Comparison of ENCODE assay signal across 12 cellular contexts in the genomic region with DNA sequence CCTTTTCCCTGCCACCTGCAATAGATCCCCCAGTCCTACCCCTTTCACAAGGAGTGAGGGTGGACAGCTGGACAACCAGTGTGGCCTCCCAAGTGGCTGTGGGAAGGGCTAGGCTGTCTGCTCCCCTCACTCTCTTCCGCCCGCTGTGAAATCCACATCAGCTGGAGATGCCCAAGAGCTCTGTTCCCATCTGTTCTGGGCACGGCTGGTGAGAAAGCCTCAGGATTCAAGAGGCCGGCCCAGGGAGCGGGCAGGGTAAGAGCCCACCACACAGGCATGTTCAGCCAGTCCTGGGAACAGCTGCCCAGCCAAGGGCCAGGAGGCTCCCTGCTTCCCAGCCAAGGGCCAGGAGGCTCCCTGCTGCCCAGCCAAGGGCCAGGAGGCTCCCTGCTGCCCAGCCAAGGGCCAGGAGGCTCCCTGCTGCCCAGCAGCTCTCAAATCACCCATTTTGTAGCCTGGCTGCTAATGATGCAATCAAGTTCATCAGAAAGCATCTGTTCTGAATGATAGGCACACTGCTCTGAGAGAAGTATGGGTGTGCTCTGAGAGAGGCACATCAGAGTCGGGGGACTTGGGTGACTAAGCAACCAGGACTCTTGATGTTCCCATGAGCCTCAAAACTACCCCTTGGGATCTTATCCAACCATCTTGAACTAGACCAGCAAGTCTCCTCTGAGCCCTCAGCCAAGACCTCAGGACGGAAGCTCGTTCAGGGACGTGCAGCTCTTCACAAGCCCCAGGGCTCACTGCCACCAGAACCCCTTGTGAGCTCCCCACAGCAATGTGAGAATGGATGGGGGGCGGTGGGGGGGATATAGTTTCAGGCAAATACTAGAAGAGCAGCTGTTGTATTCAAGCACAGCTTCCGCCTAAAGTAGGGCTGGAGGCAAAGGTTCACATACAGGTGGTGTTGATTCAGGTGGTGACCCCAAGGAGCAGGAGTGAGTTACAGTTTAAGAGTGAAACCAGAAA. TPM values are rescaled to one million over a fixed set of nuclear protein-coding genes. Genes with fewer than 3 reads are reported as not detected.
A peak's percentile ranks its signal among the peaks of the same experiment; 100 is the strongest.
DNase-seq lines count a peak whose midpoint lies in the region; ATAC-seq and TF ChIP-seq lines count a peak whose summit lies in the region.
"Had no signal": no experiment of that assay in that cellular context is flagged by ENCODE, and none has a peak within 500 bp of the region (broad histone marks: within the 10 kb centered on the region; RNA-seq: fewer than 3 reads in every experiment).

No MANE protein-coding gene starts in this region.

- H3F3A ChIP-seq in GM23338 (replicated peaks; ENCODE audit: low read depth), result no peaks in the 10 kb centered on the region; the same call in 1 of the 2 replicates

- no peaks in the 10 kb centered on the region for H3K79me2 ChIP-seq in GM23338 (replicated peaks; ENCODE audit: insufficient read depth)

- H4K20me1 ChIP-seq in GM23338 (replicated peaks; ENCODE audit: insufficient read depth), result no peaks in the 10 kb centered on the region

- no peak overlapping the region for H3K4me3 ChIP-seq in GM23338
- H3K4me3 ChIP-seq: ovary had no signal

- H3K27ac Mint-ChIP-seq in memory B cell, result no peak overlapping the region
- H3K27ac Mint-ChIP-seq in activated CD4-positive, alpha-beta T cell treated with anti-CD3 and anti-CD28 coated beads, Interleukin-2, amount 10 ng/mL, durations not matched to agents 7 days and 5 days, result no peak overlapping the region
- H3K27ac Mint-ChIP-seq in effector memory CD8-positive, alpha-beta T cell, result no peak overlapping the region
- H3K27ac Mint-ChIP-seq in GM23338, result no peak overlapping the region; the same call in 1 of the 2 replicates
- H3K27ac Mint-ChIP-seq: activated T-helper 1 cell treated with anti-CD3 and anti-CD28 coated beads, Interleukin-12 subunit alpha, Interleukin-12 subunit beta, Interleukin-2, Interleukin-4 antibody, amounts not matched to agents 30 ng/mL and 10 ng/mL and 1 ng/mL, durations not matched to agents 14 hours and 24 hours and 36 hours had no signal

- H3K9me2 ChIP-seq in GM23338 (ENCODE audit: insufficient read depth), result peaks cover 8% of the 10 kb centered on the region; the same call in 1 of the 2 replicates

- H3K4me2 ChIP-seq in GM23338, result no peak overlapping the region

- ATAC-seq in GM18861 (IDR thresholded peaks at IDR 0.05; ENCODE audit: unreplicated experiment) (peak; percentile 5), GM21619 (IDR thresholded peaks at IDR 0.05; ENCODE audit: unreplicated experiment) (peak; percentile 42), HG03432 (IDR thresholded peaks at IDR 0.05; ENCODE audit: unreplicated experiment) (peak; percentile 42), memory B cell (ENCODE audit: low read depth) (peak; percentile 29), GM23338 (no peak)
- no peak for ATAC-seq in effector memory CD8-positive, alpha-beta T cell (replicated peaks)

- H3K4me3 Mint-ChIP-seq in memory B cell, result no peak overlapping the region
- no peak overlapping the region for H3K4me3 Mint-ChIP-seq in activated CD4-positive, alpha-beta T cell treated with anti-CD3 and anti-CD28 coated beads, Interleukin-2, amount 10 ng/mL, durations not matched to agents 7 days and 5 days
- H3K4me3 Mint-ChIP-seq in effector memory CD8-positive, alpha-beta T cell, result no peak overlapping the region
- H3K4me3 Mint-ChIP-seq in GM23338, result no peak overlapping the region
- H3K4me3 Mint-ChIP-seq: activated T-helper 1 cell treated with anti-CD3 and anti-CD28 coated beads, Interleukin-12 subunit alpha, Interleukin-12 subunit beta, Interleukin-2, Interleukin-4 antibody, amounts not matched to agents 30 ng/mL and 10 ng/mL and 1 ng/mL, durations not matched to agents 14 hours and 24 hours and 36 hours had no signal

- peaks cover 6% of the 10 kb centered on the region for H3K27me3 Mint-ChIP-seq in memory B cell
- H3K27me3 Mint-ChIP-seq in activated CD4-positive, alpha-beta T cell treated with anti-CD3 and anti-CD28 coated beads, Interleukin-2, amount 10 ng/mL, durations not matched to agents 7 days and 5 days, result peaks cover 29% of the 10 kb centered on the region
- H3K27me3 Mint-ChIP-seq in effector memory CD8-positive, alpha-beta T cell, result peaks cover 32 to 83% of the 10 kb centered on the region in 2 donors
- peaks cover 7% of the 10 kb centered on the region for H3K27me3 Mint-ChIP-seq in GM23338 (ENCODE audit: insufficient read depth, low read depth, poor library complexity)

- H3K4me1 ChIP-seq in GM23338 (ENCODE audit: insufficient read depth), result peaks cover 24% of the 10 kb centered on the region

- POLR2A ChIA-PET in activated CD4-positive, alpha-beta T cell treated with anti-CD3 and anti-CD28 coated beads, Interleukin-2, amount 10 ng/mL, durations not matched to agents 7 days and 5 days (lab: Charles Lee), result no interaction called here

- TF ChIP-seq CTCF in GM23338 (conservative IDR thresholded peaks at IDR 0.05; ENCODE audit: low read depth in 2 of 2), result no peak

- no peak overlapping the region for H3K27ac ChIP-seq in GM23338 (ENCODE audit: low read depth)
- H3K27ac ChIP-seq: ovary had no signal

- no peak overlapping the region for H2AFZ ChIP-seq in GM23338

- H3K9me3 Mint-ChIP-seq in memory B cell (no peaks in the 10 kb centered on the region), GM23338 (no peaks in the 10 kb centered on the region)
- H3K9me3 Mint-ChIP-seq in activated CD4-positive, alpha-beta T cell treated with anti-CD3 and anti-CD28 coated beads, Interleukin-2, amount 10 ng/mL, durations not matched to agents 7 days and 5 days, result no peaks in the 10 kb centered on the region
- no peaks in the 10 kb centered on the region for H3K9me3 Mint-ChIP-seq in effector memory CD8-positive, alpha-beta T cell
- H3K9me3 Mint-ChIP-seq: activated T-helper 1 cell treated with anti-CD3 and anti-CD28 coated beads, Interleukin-12 subunit alpha, Interleukin-12 subunit beta, Interleukin-2, Interleukin-4 antibody, amounts not matched to agents 30 ng/mL and 10 ng/mL and 1 ng/mL, durations not matched to agents 14 hours and 24 hours and 36 hours had no signal

- DNase-seq in memory B cell (ENCODE audit: low spot score in 2 of 2) (no peak), NCI-H82 treated with DMSO at 0.1 percent for 48 hours (lab: John Stamatoyannopoulos, UW; ENCODE audit: unreplicated experiment) (no peak), GM23338 (ENCODE audit: low spot score) (no peak)
- no peak for DNase-seq in activated CD4-positive, alpha-beta T cell treated with anti-CD3 and anti-CD28 coated beads, Interleukin-2, amount 10 ng/mL, durations not matched to agents 7 days and 5 days
- DNase-seq in effector memory CD8-positive, alpha-beta T cell, result no peak
- DNase-seq: DND-41, NCI-H187, ovary had no signal

- CTCF ChIA-PET in activated CD4-positive, alpha-beta T cell treated with anti-CD3 and anti-CD28 coated beads, Interleukin-2, amount 10 ng/mL, durations not matched to agents 7 days and 5 days (lab: Charles Lee), result interaction anchor here (0.7 to 2.0 kb wide), 5 partner anchors 16 to 233 kb away, joined by 3 to 8 read pairs (median 3); no protein-coding TSS in a partner anchor

- H3K36me3 ChIP-seq in GM23338 (ENCODE audit: insufficient read depth), result no peaks in the 10 kb centered on the region
- H3K36me3 ChIP-seq: ovary had no signal

- no peaks in the 10 kb centered on the region for H3K36me3 Mint-ChIP-seq in memory B cell
- H3K36me3 Mint-ChIP-seq in activated CD4-positive, alpha-beta T cell treated with anti-CD3 and anti-CD28 coated beads, Interleukin-2, amount 10 ng/mL, durations not matched to agents 7 days and 5 days (ENCODE audit: low read depth), result no peaks in the 10 kb centered on the region
- no peaks in the 10 kb centered on the region for H3K36me3 Mint-ChIP-seq in effector memory CD8-positive, alpha-beta T cell (ENCODE audit: insufficient read depth)
- no peaks in the 10 kb centered on the region for H3K36me3 Mint-ChIP-seq in GM23338 (ENCODE audit: low read depth)

- H3K27me3 ChIP-seq in GM23338 (ENCODE audit: insufficient read depth), result no peaks in the 10 kb centered on the region
- H3K27me3 ChIP-seq: ovary had no signal

- H3K4me1 Mint-ChIP-seq in memory B cell (peaks cover 17% of the 10 kb centered on the region), GM23338 (peaks cover 36% of the 10 kb centered on the region)
- H3K4me1 Mint-ChIP-seq in activated CD4-positive, alpha-beta T cell treated with anti-CD3 and anti-CD28 coated beads, Interleukin-2, amount 10 ng/mL, durations not matched to agents 7 days and 5 days, result peaks cover 15% of the 10 kb centered on the region
- H3K4me1 Mint-ChIP-seq in effector memory CD8-positive, alpha-beta T cell (ENCODE audit: low read depth in 2 of 2), result peaks cover 0 to 4% of the 10 kb centered on the region in 2 donors

TF ChIP-seq in GM23338, 12 proteins besides CTCF, POLR2A, EP300 and RAD21 (continues in another document):
- TF ChIP-seq NANOG (IDR thresholded peaks at IDR 0.05; ENCODE audit: borderline replicate concordance) (no peak), ZNF114 (CRISPR knock-in tag; IDR thresholded peaks at IDR 0.05) (no peak), ETS1 (IDR thresholded peaks at IDR 0.05) (no peak), JUNB (IDR thresholded peaks at IDR 0.05; ENCODE audit: unreplicated experiment) (no peak), CREB1 (CRISPR knock-in tag; IDR thresholded peaks at IDR 0.05; ENCODE audit: low read depth) (no peak), STAT1 (IDR thresholded peaks at IDR 0.05; ENCODE audit: unreplicated experiment) (no peak), EZH2 (IDR thresholded peaks at IDR 0.05; ENCODE audit: low read depth, unreplicated experiment) (no peak), POLR2AphosphoS5 (IDR thresholded peaks at IDR 0.05; ENCODE audit: low read depth) (no peak), EZH2phosphoT487 (IDR thresholded peaks at IDR 0.05; ENCODE audit: unreplicated experiment) (no peak), ZNF331 (CRISPR knock-in tag; IDR thresholded peaks at IDR 0.05; ENCODE audit: low read depth) (no peak)

RNA-seq across cellular contexts. Expression of gene HES1, which starts 52.4 kb away (rescaled TPM):
- total RNA-seq in activated CD4-positive, alpha-beta T cell treated with anti-CD3 and anti-CD28 coated beads, Interleukin-2, amount 10 ng/mL, durations not matched to agents 7 days and 5 days, result 1 to 10 TPM; 2.4 to 2.7 TPM
- total RNA-seq in GM23338 (2014; rRNA removed; shearing (Covaris generic)), result 40.3 and 42.7 TPM in 2 replicates
- polyA plus RNA-seq in GM23338 (2016; fragmentation: Nextera tagmentation; extraction: Ambion mirVana), result 59.3 and 60.8 TPM in 2 replicates

Comparison
In these comparisons a context has a peak if more than half of its experiments do, and no peak if none do; other contexts are left out.
1. ATAC-seq: peak in GM18861 (single experiment), GM21619 (single experiment), HG03432 (single experiment) and memory B cell (single experiment); none in effector memory CD8-positive, alpha-beta T cell (single experiment) and GM23338 (single experiment).
2. RNA of gene HES1, which starts 52.4 kb away (total RNA-seq): 40.3 to 42.7 TPM in GM23338; 2.4 to 2.7 TPM in activated CD4-positive, alpha-beta T cell treated with anti-CD3 and anti-CD28 coated beads, Interleukin-2, amount 10 ng/mL, durations not matched to agents 7 days and 5 days; every median in the first group is over 10 times any median in the second.